Comparison of ENCODE assay signal across 11 cellular contexts in genomic region chr2:196262606-196263005, GRCh38.
DNase-seq lines count a peak whose midpoint lies in the region; ATAC-seq and TF ChIP-seq lines count a peak whose summit lies in the region.
"Had no signal": no experiment of that assay in that cellular context is flagged by ENCODE, and none has a peak within 500 bp of the region (broad histone marks: within the 10 kb centered on the region; RNA-seq: fewer than 3 reads in every experiment).

No MANE protein-coding gene starts in this region.

- no peak for TF ChIP-seq POLR2A in Peyer's patch (IDR thresholded peaks at IDR 0.05)

- peak overlapping the region; percentile 70 for H3K4me3 Mint-ChIP-seq in central memory CD8-positive, alpha-beta T cell

- peaks cover 2% of the 10 kb centered on the region for H3K36me3 Mint-ChIP-seq in central memory CD8-positive, alpha-beta T cell (ENCODE audit: insufficient read depth)

- peak overlapping the region; percentile 40 for H3K4ac ChIP-seq in trophoblast cell (ENCODE audit: low read depth, low read length)

- peak overlapping the region; percentile 73 for H2BK12ac ChIP-seq in trophoblast cell (ENCODE audit: low read length)

- peak overlapping the region; percentile 88 for H4K91ac ChIP-seq in trophoblast cell (ENCODE audit: low read depth, low read length)

- H4K12ac ChIP-seq in trophoblast cell (ENCODE audit: low read depth, low read length) = peak overlapping the region; percentile 44

- H3K27me3 ChIP-seq in DND-41 (ENCODE audit: insufficient read depth, low read length, poor library complexity) (no peaks in the 10 kb centered on the region), Peyer's patch (no peaks in the 10 kb centered on the region), trophoblast cell (ENCODE audit: insufficient read depth, low read length) (no peaks in the 10 kb centered on the region)
- H3K27me3 ChIP-seq: tibial nerve had no signal

- peak overlapping the region; percentile 83 for H2BK5ac ChIP-seq in trophoblast cell (ENCODE audit: low read depth, low read length, poor library complexity)

- H3K14ac ChIP-seq in trophoblast cell (ENCODE audit: low read length) = peak overlapping the region; percentile 74

- DNase-seq in DND-41 (peak; percentile 51), Peyer's patch (no peak), trophoblast cell (no peak), NCI-H146 (lab: John Stamatoyannopoulos, UW) (no peak)
- DNase-seq in central memory CD8-positive, alpha-beta T cell (ENCODE audit: low spot score in 2 of 2) = no peak
- DNase-seq: NCI-H1092 treated with DMSO at 0.1 percent for 48 hours, NCI-H526 treated with DMSO at 0.1 percent for 48 hours had no signal

- peak overlapping the region; percentile 59 for H3K4me2 ChIP-seq in DND-41 (ENCODE audit: insufficient read depth, low read length)
- H3K4me2 ChIP-seq in trophoblast cell (ENCODE audit: low read length) = no peak overlapping the region

- TF ChIP-seq CTCF in DND-41 (IDR thresholded peaks at IDR 0.05; ENCODE audit: borderline replicate concordance, extremely low read depth, low read length, poor library complexity, severe bottlenecking) (no peak), Peyer's patch (IDR thresholded peaks at IDR 0.05) (no peak)

- H3K4me3 ChIP-seq in DND-41 (ENCODE audit: low read depth in 1 of 2, low read length in 2 of 2) (peak overlapping the region; percentile 0 to 51; a peak in 3 of 4 replicates), Peyer's patch (no peak overlapping the region), trophoblast cell (ENCODE audit: low read depth, low read length) (no peak overlapping the region)
- H3K4me3 ChIP-seq: tibial nerve had no signal

- peaks cover 42% of the 10 kb centered on the region for H3K4me1 Mint-ChIP-seq in central memory CD8-positive, alpha-beta T cell

- H3K27ac Mint-ChIP-seq in central memory CD8-positive, alpha-beta T cell (ENCODE audit: low read depth) = peak overlapping the region; percentile 88

- no peaks in the 10 kb centered on the region for H4K20me1 ChIP-seq in DND-41 (ENCODE audit: insufficient read depth, low read length)

- H3K9ac ChIP-seq in DND-41 (ENCODE audit: low read depth, low read length) (peak overlapping the region; percentile 58), trophoblast cell (ENCODE audit: low read length) (no peak overlapping the region)

- WGBS in trophoblast cell (ENCODE audit: extremely low coverage, insufficient coverage, insufficient read length) = no CpG with 5 or more reads among the region's 9 CpGs

- H2BK120ac ChIP-seq in trophoblast cell (ENCODE audit: insufficient read depth, low read length, poor library complexity) = peak overlapping the region; percentile 91

- H2AFZ ChIP-seq in DND-41 (ENCODE audit: low read depth, low read length) = 0 out of 2 replicates have a peak overlapping the region, but pooled peaks have one; percentile 7
- H2AFZ ChIP-seq in trophoblast cell (ENCODE audit: insufficient read depth, low read length, poor library complexity) = peak overlapping the region; percentile 63

- H3K23ac ChIP-seq in trophoblast cell (ENCODE audit: low read length) = no peak overlapping the region

- peak overlapping the region; percentile 85 for H3K27ac ChIP-seq in DND-41 (ENCODE audit: low read length)
- peak overlapping the region; percentile 61 to 76 (median 71) for H3K27ac ChIP-seq in Peyer's patch
- H3K27ac ChIP-seq in trophoblast cell (ENCODE audit: low read depth, low read length) = peak overlapping the region; percentile 87

- no peaks in the 10 kb centered on the region for H3K9me3 ChIP-seq in DND-41 (ENCODE audit: insufficient read depth, low read length, severe bottlenecking)
- no peaks in the 10 kb centered on the region for H3K9me3 ChIP-seq in Peyer's patch
- no peaks in the 10 kb centered on the region for H3K9me3 ChIP-seq in trophoblast cell (ENCODE audit: insufficient read depth, low read depth, low read length)
- H3K9me3 ChIP-seq: tibial nerve had no signal

- peak; percentile 5; the same call in 1 of the 3 replicates for ATAC-seq in DND-41 (ENCODE audit: insufficient read depth, low read depth)
- ATAC-seq in central memory CD8-positive, alpha-beta T cell (replicated peaks; ENCODE audit: extremely low read depth, poor library complexity, severe bottlenecking) = no peak
- no peak for ATAC-seq in HG02610 (IDR thresholded peaks at IDR 0.05; ENCODE audit: unreplicated experiment)
- ATAC-seq in HG03280 (IDR thresholded peaks at IDR 0.05; ENCODE audit: unreplicated experiment) = no peak
- ATAC-seq in GM18867 (IDR thresholded peaks at IDR 0.05; ENCODE audit: unreplicated experiment) = no peak

- H3K9me3 Mint-ChIP-seq in central memory CD8-positive, alpha-beta T cell = no peaks in the 10 kb centered on the region

- H3K36me3 ChIP-seq in DND-41 (ENCODE audit: insufficient read depth, low read length) = no peaks in the 10 kb centered on the region; the same call in 1 of the 2 replicates
- no peaks in the 10 kb centered on the region for H3K36me3 ChIP-seq in Peyer's patch
- H3K36me3 ChIP-seq in trophoblast cell (ENCODE audit: control insufficient read depth in 1 of 2, insufficient read depth in 2 of 2, low read length in 2 of 2) = no peaks in the 10 kb centered on the region
- H3K36me3 ChIP-seq: tibial nerve had no signal

- H3K79me2 ChIP-seq in DND-41 (ENCODE audit: insufficient read depth, low read length) = peaks cover 66% of the 10 kb centered on the region
- H3K79me2 ChIP-seq in trophoblast cell (ENCODE audit: control insufficient read depth, insufficient read depth, low read length, poor library complexity) = no peaks in the 10 kb centered on the region

- H4K8ac ChIP-seq in trophoblast cell (ENCODE audit: low read depth, low read length) = peak overlapping the region; percentile 78

- peak overlapping the region; percentile 59 for H2AK5ac ChIP-seq in trophoblast cell (ENCODE audit: low read length)

- no peak overlapping the region for H3K18ac ChIP-seq in trophoblast cell (ENCODE audit: low read length)

- H3K79me1 ChIP-seq in trophoblast cell (ENCODE audit: low read length) = peaks cover 16% of the 10 kb centered on the region

- no peaks in the 10 kb centered on the region for H3K27me3 Mint-ChIP-seq in central memory CD8-positive, alpha-beta T cell

- H3K4me1 ChIP-seq in DND-41 (ENCODE audit: insufficient read depth, low read length) (peaks cover 89% of the 10 kb centered on the region), Peyer's patch (peaks cover 0 to 2% (median 0%) of the 10 kb centered on the region in 4 donors), trophoblast cell (ENCODE audit: control insufficient read depth in 1 of 2, insufficient read depth in 2 of 2, low read length in 2 of 2) (peaks cover 14 to 18% of the 10 kb centered on the region in 2 experiments)

Comparison
In these comparisons a context has a peak if more than half of its experiments do, and no peak if none do; other contexts are left out.
1. H3K4me3 ChIP-seq: peak in DND-41 (2 of 2); none in Peyer's patch (0 of 4) and trophoblast cell (single experiment).
2. Peak in every context shown above with its lines, with median percentiles within 50 percentile points of each other: H3K27ac ChIP-seq.